ENCODE assay signal across 1 cellular context in genomic region chr9:133029994-133030316, GRCh38.
TF ChIP-seq lines count a peak whose summit lies in the region.

No MANE protein-coding gene starts in this region.

TF ChIP-seq in H1, 55 proteins besides CTCF, POLR2A, EP300 and RAD21:
- no peak for TF ChIP-seq SP4 (IDR thresholded peaks at IDR 0.05; ENCODE audit: low read length)
- TF ChIP-seq CHD7 (IDR thresholded peaks at IDR 0.05; ENCODE audit: insufficient replicate concordance, low read length): no peak
- peak; percentile 26 for TF ChIP-seq SAP30 (IDR thresholded peaks at IDR 0.05; ENCODE audit: insufficient read depth, insufficient replicate concordance, low read length)
- TF ChIP-seq EZH2 (IDR thresholded peaks at IDR 0.05; ENCODE audit: low read depth, low read length, severe bottlenecking): no peak
- peak; percentile 16 for TF ChIP-seq KDM4A (IDR thresholded peaks at IDR 0.05; ENCODE audit: low read depth, low read length, severe bottlenecking)
